In genomic region chr15:99230867-99231266, GRCh38 we compare ENCODE assay signal across 14 cellular contexts. TPM values are rescaled to one million over a fixed set of nuclear protein-coding genes. Genes with fewer than 3 reads are reported as not detected.
DNase-seq lines count a peak whose midpoint lies in the region; FAIRE-seq lines count a peak whose summit lies in the region.
"Had no signal": no experiment of that assay in that cellular context is flagged by ENCODE, and none has a peak within 500 bp of the region (broad histone marks: within the 10 kb centered on the region; RNA-seq: fewer than 3 reads in every experiment).

No MANE protein-coding gene starts in this region.

- no peak overlapping the region for H3K4me3 ChIP-seq in small intestine (ENCODE audit: low read depth in 1 of 2, low read length in 2 of 2)
- H3K4me3 ChIP-seq: GM12878, HAP-1 had no signal

- H3K9me3 ChIP-seq in small intestine (ENCODE audit: control insufficient read depth, low read depth): no peaks in the 10 kb centered on the region
- H3K9me3 ChIP-seq: HAP-1 had no signal

- no peak overlapping the region for H3K27ac ChIP-seq in small intestine (ENCODE audit: low read depth in 1 of 2, low read length in 1 of 2)
- H3K27ac ChIP-seq: C4-2B, HL-60 had no signal

- H3K4me1 ChIP-seq in small intestine (ENCODE audit: control insufficient read depth in 2 of 2, insufficient read depth in 1 of 2, low read depth in 1 of 2, low read length in 1 of 2): no peaks in the 10 kb centered on the region
- H3K4me1 ChIP-seq: HAP-1 had no signal

- WGBS in small intestine, 3 donors: 96 to 99% (median 96%) methylated on average over 4 of the region's 4 CpGs

- no peak for FAIRE-seq in small intestine (lab: Jason Lieb, UNC)
- FAIRE-seq: A204.1, GM12878 had no signal

- no peaks in the 10 kb centered on the region for H3K27me3 ChIP-seq in small intestine (ENCODE audit: control insufficient read depth in 2 of 2, insufficient read depth in 2 of 2, low read length in 2 of 2)

- DNase-seq in ELR (ENCODE audit: low read depth) (peak; percentile 13), NCI-H69 (lab: John Stamatoyannopoulos, UW) (peak; percentile 40), amniotic epithelial cell (ENCODE audit: low read depth) (peak; percentile 24), COLO668 (lab: John Stamatoyannopoulos, UW; ENCODE audit: unreplicated experiment) (no peak), small intestine (no peak), NCI-H2029 (lab: John Stamatoyannopoulos, UW) (no peak)
- DNase-seq: AML-193; CD4-positive, alpha-beta T cell; DMS79 treated with DMSO at 0.1 percent for 48 hours had no signal

- H3K36me3 ChIP-seq in small intestine (ENCODE audit: control insufficient read depth in 2 of 2, insufficient read depth in 2 of 2, low read length in 2 of 2): no peaks in the 10 kb centered on the region
- H3K36me3 ChIP-seq: HAP-1 had no signal

RNA-seq across cellular contexts. Expression of gene TTC23, which starts 18.5 kb away (rescaled TPM):
- 1 to 10 TPM; 3.6 to 8.3 (median 4.3) TPM for polyA plus RNA-seq in small intestine

RNA-seq across cellular contexts. Expression of gene LRRC28, which starts 20.4 kb away (rescaled TPM):
- polyA plus RNA-seq in small intestine: 10 to 100 TPM; 23.7 to 37.3 (median 36.5) TPM

Comparison
In these comparisons a context has a peak if more than half of its experiments do, and no peak if none do; other contexts are left out.
1. DNase-seq: peak in ELR (single experiment), NCI-H69 (single experiment) and amniotic epithelial cell (single experiment); none in COLO668 (single experiment), small intestine (single experiment) and NCI-H2029 (single experiment).